26 cellular contexts compared by ENCODE assay signal in genomic region chr11:117786099-117786870, GRCh38. TPM values are rescaled to one million over a fixed set of nuclear protein-coding genes. Genes with fewer than 3 reads are reported as not detected.
DNase-seq lines count a peak whose midpoint lies in the region; ATAC-seq, FAIRE-seq and TF ChIP-seq lines count a peak whose summit lies in the region.
"Had no signal": no experiment of that assay in that cellular context is flagged by ENCODE, and none has a peak within 500 bp of the region (broad histone marks: within the 10 kb centered on the region; RNA-seq: fewer than 3 reads in every experiment).

No MANE protein-coding gene starts in this region.

- 20% methylated on average over 11 of the region's 14 CpGs for WGBS in HepG2 (ENCODE audit: low lambda C conversion rate)
- 55% methylated on average over 13 of the region's 14 CpGs for WGBS in right lobe of liver (ENCODE audit: insufficient coverage, low coverage, low lambda C conversion rate, missing lambda C conversion rate)
- 58% methylated on average over 12 of the region's 14 CpGs for WGBS in SK-N-SH (ENCODE audit: low lambda C conversion rate)

- H3K4me3 Mint-ChIP-seq in naive thymus-derived CD4-positive, alpha-beta T cell: no peak overlapping the region
- H3K4me3 Mint-ChIP-seq: activated B cell treated with CpG ODN at 0.5 μM for 24 hours; activated CD4-positive, alpha-beta memory T cell treated with anti-CD3 and anti-CD28 coated beads for 36 hours; CD4-positive, alpha-beta T cell; IgD-negative memory B cell had no signal

- H3K79me2 ChIP-seq in HepG2 (ENCODE audit: insufficient read depth, low read length) (no peaks in the 10 kb centered on the region), SK-N-SH (ENCODE audit: insufficient read depth) (no peaks in the 10 kb centered on the region)

- no peaks in the 10 kb centered on the region for H3K4me1 Mint-ChIP-seq in naive thymus-derived CD4-positive, alpha-beta T cell
- H3K4me1 Mint-ChIP-seq: activated B cell treated with CpG ODN at 0.5 μM for 24 hours, IgD-negative memory B cell had no signal

- H3K9me3 Mint-ChIP-seq in naive thymus-derived CD4-positive, alpha-beta T cell: no peaks in the 10 kb centered on the region
- H3K9me3 Mint-ChIP-seq: activated B cell treated with CpG ODN at 0.5 μM for 24 hours; activated CD4-positive, alpha-beta memory T cell treated with anti-CD3 and anti-CD28 coated beads for 36 hours; CD4-positive, alpha-beta T cell had no signal

- intact Hi-C loops in HepG2 (cut with micrococcal nuclease; ENCODE audit: unreplicated experiment): no loop called here
- intact Hi-C loops in right lobe of liver (cut with DNase I): no loop called here
- intact Hi-C loops in naive thymus-derived CD4-positive, alpha-beta T cell (cut with micrococcal nuclease): no loop called here

- FAIRE-seq in HepG2 (lab: Jason Lieb, UNC) (no peak), bronchial epithelial cell (lab: Jason Lieb, UNC) (no peak), GM12892 (lab: Jason Lieb, UNC) (no peak)

- no peak for DNase-seq in HepG2 (ENCODE audit: low spot score)
- DNase-seq in right lobe of liver: no peak
- peak; percentile 86 for DNase-seq in NCI-H69 (lab: John Stamatoyannopoulos, UW)
- peak; percentile 37 for DNase-seq in bronchial epithelial cell (ENCODE audit: low read depth)
- no peak for DNase-seq in SK-N-SH
- no peak for DNase-seq in naive thymus-derived CD4-positive, alpha-beta T cell
- DNase-seq in stimulated activated CD4-positive, alpha-beta T cell treated with anti-CD3 and anti-CD28 coated beads, Interleukin-2, amount 100 ng/mL, for 24 hours: no peak
- DNase-seq in GM12892 (ENCODE audit: insufficient read length): no peak
- DNase-seq: activated B cell treated with CpG ODN at 0.5 μM for 24 hours; activated CD4-positive, alpha-beta memory T cell treated with anti-CD3 and anti-CD28 coated beads for 36 hours; activated naive CD4-positive, alpha-beta T cell treated with Interleukin-2 at 50 U/mL for 16 hours; anterior cingulate cortex; CD4-positive, alpha-beta T cell; DMS79 treated with DMSO at 0.1 percent for 48 hours; effector CD8-positive, alpha-beta T cell; esophagus squamous epithelium; left ventricle myocardium superior; NCI-H2171 treated with DMSO at 0.1 percent for 48 hours; SIG-M5; stimulated activated CD4-positive, alpha-beta T cell treated with anti-CD3 and anti-CD28 coated beads, Interleukin-12 subunit alpha, Interleukin-12 subunit beta, amount 100 ng/mL, for 4 hours; T-helper 2 cell had no signal

- TF ChIP-seq EP300 in HepG2 (IDR thresholded peaks at IDR 0.05; ENCODE audit: low read depth in 2 of 2, low read length in 2 of 2) (no peak), HepG2 (CRISPR knock-in tag; IDR thresholded peaks at IDR 0.05; ENCODE audit: borderline replicate concordance) (no peak), SK-N-SH (IDR thresholded peaks at IDR 0.05; ENCODE audit: borderline replicate concordance in 1 of 2, low read depth in 1 of 2, low read length in 1 of 2) (no peak)

- H3K4me3 ChIP-seq in HepG2 (replicated peaks in 1 of 3; ENCODE audit: insufficient read depth in 1 of 3, low read depth in 2 of 3, low read length in 3 of 3) (no peak overlapping the region), right lobe of liver (no peak overlapping the region), bronchial epithelial cell (ENCODE audit: low read depth, low read length) (no peak overlapping the region), SK-N-SH (ENCODE audit: low read depth in 2 of 2, low read length in 1 of 2) (no peak overlapping the region)
- no peak overlapping the region for H3K4me3 ChIP-seq in naive thymus-derived CD4-positive, alpha-beta T cell (ENCODE audit: low read length)
- H3K4me3 ChIP-seq: esophagus squamous epithelium had no signal

- H3K4me1 ChIP-seq in HepG2 (ENCODE audit: insufficient read depth, low read length): peaks cover 21% of the 10 kb centered on the region
- H3K4me1 ChIP-seq in right lobe of liver: no peaks in the 10 kb centered on the region
- H3K4me1 ChIP-seq in SK-N-SH (ENCODE audit: control insufficient read depth in 1 of 2, insufficient read depth in 2 of 2, low read depth in 1 of 2, low read length in 1 of 2): peaks cover 0 to 11% of the 10 kb centered on the region in 2 experiments; a peak in 2 of 4 replicates
- no peaks in the 10 kb centered on the region for H3K4me1 ChIP-seq in naive thymus-derived CD4-positive, alpha-beta T cell (ENCODE audit: control insufficient read depth in 2 of 2, insufficient read depth in 2 of 2, low read length in 2 of 2)
- H3K4me1 ChIP-seq: esophagus squamous epithelium had no signal

- H3K27ac ChIP-seq in HepG2 (ENCODE audit: extremely low read length, insufficient read depth, low read length) (no peak overlapping the region), right lobe of liver (no peak overlapping the region), SK-N-SH (ENCODE audit: low read depth in 2 of 2, low read length in 1 of 2) (no peak overlapping the region)
- H3K27ac ChIP-seq in naive thymus-derived CD4-positive, alpha-beta T cell (ENCODE audit: low read depth, low read length): no peak overlapping the region
- H3K27ac ChIP-seq: esophagus squamous epithelium, HL-60, neutrophil had no signal

- TF ChIP-seq POLR2A in HepG2 (IDR thresholded peaks at IDR 0.05; ENCODE audit: insufficient read depth in 1 of 2, low read depth in 2 of 2, low read length in 2 of 2) (no peak), right lobe of liver (IDR thresholded peaks at IDR 0.05) (no peak), GM12892 (IDR thresholded peaks at IDR 0.05; ENCODE audit: low read depth, low read length) (no peak)

- ATAC-seq in HepG2 (peak; percentile 29; the same call in 2 of the 3 replicates), right lobe of liver (no peak)
- ATAC-seq in naive thymus-derived CD4-positive, alpha-beta T cell: no peak
- ATAC-seq: HCT116, left ventricle myocardium superior had no signal

- H3K9me3 ChIP-seq in HepG2 (ENCODE audit: low read length) (no peaks in the 10 kb centered on the region), right lobe of liver (no peaks in the 10 kb centered on the region), SK-N-SH (no peaks in the 10 kb centered on the region)
- H3K9me3 ChIP-seq in naive thymus-derived CD4-positive, alpha-beta T cell (ENCODE audit: control insufficient read depth in 2 of 3, low read length in 3 of 3): no peaks in the 10 kb centered on the region
- H3K9me3 ChIP-seq: esophagus squamous epithelium, neutrophil had no signal

- BruUV-seq in HepG2 (replicated peaks; lab: Mats Ljungman, UMichigan): no TSS peak

- H3K27me3 ChIP-seq in HepG2 (ENCODE audit: control insufficient read depth in 1 of 2, insufficient read depth in 2 of 2, low read length in 2 of 2) (peaks cover 5 to 6% of the 10 kb centered on the region in 2 experiments; a peak in 3 of 5 replicates), right lobe of liver (no peaks in the 10 kb centered on the region), bronchial epithelial cell (ENCODE audit: control insufficient read depth, insufficient read depth, low read length) (peaks cover 5% of the 10 kb centered on the region), SK-N-SH (ENCODE audit: insufficient read depth) (peaks cover 17% of the 10 kb centered on the region; the same call in 1 of the 2 replicates)
- no peaks in the 10 kb centered on the region for H3K27me3 ChIP-seq in naive thymus-derived CD4-positive, alpha-beta T cell (ENCODE audit: control insufficient read depth in 2 of 2, insufficient read depth in 2 of 2, low read length in 2 of 2)

- no peak for TF ChIP-seq CTCF in HepG2 (CRISPR knock-in tag; IDR thresholded peaks at IDR 0.05)
- no peak for TF ChIP-seq CTCF in right lobe of liver (IDR thresholded peaks at IDR 0.05)
- TF ChIP-seq CTCF in bronchial epithelial cell (IDR thresholded peaks at IDR 0.05; ENCODE audit: insufficient read depth, low read length, severe bottlenecking): no peak
- no peak for TF ChIP-seq CTCF in SK-N-SH (IDR thresholded peaks at IDR 0.05)

- peaks cover 19 to 61% (median 30%) of the 10 kb centered on the region in 5 donors for H3K27me3 Mint-ChIP-seq in naive thymus-derived CD4-positive, alpha-beta T cell

- POLR2A ChIA-PET in HepG2 (lab: Yijun Ruan, JAX) (interaction anchor here (0.5 kb wide), 1 partner anchor 490 kb away, joined by 3 read pairs; no protein-coding TSS in a partner anchor), SK-N-SH (lab: Yijun Ruan, JAX) (interaction anchor here (0.7 to 1.0 kb wide), 2 partner anchors 14 to 1035 kb away, joined by 3 read pairs; no protein-coding TSS in a partner anchor)
- POLR2A ChIA-PET in naive thymus-derived CD4-positive, alpha-beta T cell (lab: Charles Lee): no interaction called here

- no peak overlapping the region for H3K27ac Mint-ChIP-seq in naive thymus-derived CD4-positive, alpha-beta T cell
- H3K27ac Mint-ChIP-seq: activated B cell treated with CpG ODN at 0.5 μM for 24 hours; activated CD4-positive, alpha-beta memory T cell treated with anti-CD3 and anti-CD28 coated beads for 36 hours; CD4-positive, alpha-beta T cell; IgD-negative memory B cell had no signal

- TF ChIP-seq RAD21 in HepG2 (CRISPR knock-in tag; IDR thresholded peaks at IDR 0.05) (no peak), SK-N-SH (IDR thresholded peaks at IDR 0.05; ENCODE audit: low read length) (no peak)

- H2AFZ ChIP-seq in HepG2 (ENCODE audit: low read length): no peak overlapping the region
- H2AFZ ChIP-seq in SK-N-SH (ENCODE audit: low read depth): no peak overlapping the region

- H3K36me3 ChIP-seq in HepG2 (replicated peaks in 1 of 2; ENCODE audit: control insufficient read depth in 1 of 2, insufficient read depth in 2 of 2, low read length in 2 of 2) (no peaks in the 10 kb centered on the region), right lobe of liver (no peaks in the 10 kb centered on the region), bronchial epithelial cell (ENCODE audit: control insufficient read depth, insufficient read depth, low read length) (no peaks in the 10 kb centered on the region), SK-N-SH (replicated peaks in 1 of 2; ENCODE audit: control insufficient read depth in 1 of 2, insufficient read depth in 2 of 2, low read length in 1 of 2) (no peaks in the 10 kb centered on the region)
- no peaks in the 10 kb centered on the region for H3K36me3 ChIP-seq in naive thymus-derived CD4-positive, alpha-beta T cell (ENCODE audit: control insufficient read depth in 2 of 3, insufficient read depth in 3 of 3, low read length in 3 of 3)
- H3K36me3 ChIP-seq: esophagus squamous epithelium, neutrophil had no signal

- CTCF ChIA-PET in HepG2 (lab: Yijun Ruan, JAX; ENCODE audit: low intra/inter-chr PET ratio, low total read pairs) (no interaction called here), SK-N-SH (lab: Yijun Ruan, JAX) (interaction anchor here (1.2 to 11.4 kb wide), 7 partner anchors 13 to 360 kb away, joined by 3 to 88 read pairs (median 5); no protein-coding TSS in a partner anchor)
- CTCF ChIA-PET in naive thymus-derived CD4-positive, alpha-beta T cell (lab: Charles Lee): no interaction called here

- H3K36me3 Mint-ChIP-seq in naive thymus-derived CD4-positive, alpha-beta T cell: no peaks in the 10 kb centered on the region
- H3K36me3 Mint-ChIP-seq: activated CD4-positive, alpha-beta memory T cell treated with anti-CD3 and anti-CD28 coated beads for 36 hours; IgD-negative memory B cell had no signal

- no peaks in the 10 kb centered on the region for H3K9me2 ChIP-seq in SK-N-SH

- H4K20me1 ChIP-seq in HepG2 (ENCODE audit: insufficient read depth, low read length): no peaks in the 10 kb centered on the region
- no peaks in the 10 kb centered on the region for H4K20me1 ChIP-seq in SK-N-SH (ENCODE audit: insufficient read depth)

- in situ Hi-C loops in HepG2 (cut with HindIII; ENCODE audit: extremely low pct_ligation_motif_present, low pct_unique_long_range_greater_than_20kb): no loop called here

- no peaks in the 10 kb centered on the region for H3F3A ChIP-seq in SK-N-SH (replicated peaks; ENCODE audit: insufficient read depth)

- no peak overlapping the region for H3K9ac ChIP-seq in HepG2 (ENCODE audit: insufficient read depth, low read depth, low read length)
- H3K9ac ChIP-seq in SK-N-SH: no peak overlapping the region

- H3K4me2 ChIP-seq in HepG2 (ENCODE audit: low read depth, low read length): no peak overlapping the region
- H3K4me2 ChIP-seq in SK-N-SH: no peak overlapping the region

RNA-seq across cellular contexts. Expression of gene DSCAML1, which starts 10.7 kb away (rescaled TPM):
- 0.14 and 0.29 TPM in 2 replicates for total RNA-seq in HepG2 (2016; rRNA removed; fragmentation: Illumina TruSeq; extraction: Trizol)
- 0.61 and 0.88 TPM in 2 replicates for total RNA-seq in HepG2 (2016; cell fraction: cytosol; rRNA removed; fragmentation: Illumina TruSeq; extraction: Trizol; ENCODE audit: low read depth)
- total RNA-seq in HepG2 (2016; cell fraction: insoluble cytoplasmic fraction; rRNA removed; fragmentation: Illumina TruSeq; extraction: Trizol): 0.24 and 0.35 TPM in 2 replicates
- 0.17 and 0.28 TPM in 2 replicates for total RNA-seq in HepG2 (2016; cell fraction: membrane; rRNA removed; fragmentation: Illumina TruSeq; extraction: Trizol)
- total RNA-seq in HepG2 (2016; cell fraction: nucleus; rRNA removed; fragmentation: Illumina TruSeq; extraction: Trizol): 0.47 and 0.50 TPM in 2 replicates
- 0.40 and 0.72 TPM in 2 replicates for polyA plus RNA-seq in HepG2 (2011; rRNA removed)
- polyA plus RNA-seq in HepG2 (2011; cell fraction: cytosol; rRNA removed): 0.15 and 0.35 TPM in 2 replicates
- polyA plus RNA-seq in HepG2 (2011; cell fraction: nucleus; rRNA removed): 2.6 and 4.1 TPM in 2 replicates
- polyA plus RNA-seq in HepG2 (2012): 0.48 and 0.69 TPM in 2 replicates
- 0.06 and 0.07 TPM in 2 replicates for polyA plus RNA-seq in HepG2 (2016; cell fraction: cytosol; fragmentation: Illumina TruSeq; extraction: Trizol; ENCODE audit: low read depth)
- polyA plus RNA-seq in HepG2 (2016; cell fraction: insoluble cytoplasmic fraction; fragmentation: Illumina TruSeq; extraction: Trizol; ENCODE audit: low read depth): 0.14 and 0.19 TPM in 2 replicates
- polyA plus RNA-seq in HepG2 (2016; cell fraction: membrane; fragmentation: Illumina TruSeq; extraction: Trizol; ENCODE audit: low read depth): 0.09 and 0.14 TPM in 2 replicates
- 0.24 and 0.74 TPM in 2 replicates for polyA plus RNA-seq in HepG2 (2016; cell fraction: nucleus; fragmentation: Illumina TruSeq; extraction: Trizol; ENCODE audit: insufficient read depth, low read depth)
- 1.8 TPM in 1 of 2 replicates, not detected in the other for polyA minus RNA-seq in HepG2 (2011; rRNA and poly(A)+ RNA removed; ENCODE audit: low replicate concordance)
- polyA minus RNA-seq in HepG2 (2011; cell fraction: cytosol; rRNA and poly(A)+ RNA removed): 0.18 and 0.20 TPM in 2 replicates
- polyA minus RNA-seq in HepG2 (2011; cell fraction: nucleus; rRNA and poly(A)+ RNA removed): 2.7 and 6.2 TPM in 2 replicates
- total RNA-seq in right lobe of liver: under 1 TPM in 5 of 6 experiments, not detected in 1; 0.06 to 0.92 (median 0.22) TPM
- under 0.01 TPM in 1 of 2 replicates, not detected in the other for total RNA-seq in bronchial epithelial cell
- polyA plus RNA-seq in SK-N-SH (2012; rRNA removed): not detected in 2 replicates
- polyA plus RNA-seq in SK-N-SH (2012; cell fraction: cytosol; rRNA removed): under 0.01 TPM in 1 of 2 replicates, not detected in the other
- polyA plus RNA-seq in SK-N-SH (2012; cell fraction: nucleus; rRNA removed): not detected in 2 replicates
- total RNA-seq in naive thymus-derived CD4-positive, alpha-beta T cell: 1 to 10 TPM in 1 of 5 experiments, under 1 TPM in 4; 0.17 to 1.3 (median 0.60) TPM
- not detected for polyA plus RNA-seq in naive thymus-derived CD4-positive, alpha-beta T cell
- polyA plus RNA-seq in GM12892 (2012; ENCODE audit: missing spikeins): 0.36 TPM
- total RNA-seq: glomerular endothelial cell had no signal
- polyA plus RNA-seq: IgD-negative memory B cell had no signal

RNA-seq across cellular contexts. Expression of gene FXYD2, which starts 38.3 kb away (rescaled TPM):
- total RNA-seq in HepG2 (2016; rRNA removed; fragmentation: Illumina TruSeq; extraction: Trizol) (106 and 107 TPM in 2 replicates), right lobe of liver (10 to 100 TPM in 5 of 6 experiments, 1 to 10 TPM in 1; 9.3 to 13.7 (median 11.4) TPM), bronchial epithelial cell (not detected in 2 replicates)
- total RNA-seq in HepG2 (2016; cell fraction: cytosol; rRNA removed; fragmentation: Illumina TruSeq; extraction: Trizol; ENCODE audit: low read depth): 71.2 and 93.3 TPM in 2 replicates
- 102 and 114 TPM in 2 replicates for total RNA-seq in HepG2 (2016; cell fraction: insoluble cytoplasmic fraction; rRNA removed; fragmentation: Illumina TruSeq; extraction: Trizol)
- 99.5 and 112 TPM in 2 replicates for total RNA-seq in HepG2 (2016; cell fraction: membrane; rRNA removed; fragmentation: Illumina TruSeq; extraction: Trizol)
- 50.7 and 58.0 TPM in 2 replicates for total RNA-seq in HepG2 (2016; cell fraction: nucleus; rRNA removed; fragmentation: Illumina TruSeq; extraction: Trizol)
- polyA plus RNA-seq in HepG2 (2011; rRNA removed) (38.8 and 45.9 TPM in 2 replicates), SK-N-SH (2012; rRNA removed) (not detected in 2 replicates)
- polyA plus RNA-seq in HepG2 (2011; cell fraction: cytosol; rRNA removed): 34.6 and 67.1 TPM in 2 replicates
- polyA plus RNA-seq in HepG2 (2011; cell fraction: nucleus; rRNA removed): 36.7 and 39.0 TPM in 2 replicates
- 12.8 and 15.4 TPM in 2 replicates for polyA plus RNA-seq in HepG2 (2012)
- polyA plus RNA-seq in HepG2 (2016; cell fraction: cytosol; fragmentation: Illumina TruSeq; extraction: Trizol; ENCODE audit: low read depth): 80.3 and 98.8 TPM in 2 replicates
- 93.9 and 102 TPM in 2 replicates for polyA plus RNA-seq in HepG2 (2016; cell fraction: insoluble cytoplasmic fraction; fragmentation: Illumina TruSeq; extraction: Trizol; ENCODE audit: low read depth)
- polyA plus RNA-seq in HepG2 (2016; cell fraction: membrane; fragmentation: Illumina TruSeq; extraction: Trizol; ENCODE audit: low read depth): 83.4 and 95.9 TPM in 2 replicates
- polyA plus RNA-seq in HepG2 (2016; cell fraction: nucleus; fragmentation: Illumina TruSeq; extraction: Trizol; ENCODE audit: insufficient read depth, low read depth): 79.8 and 83.8 TPM in 2 replicates
- polyA minus RNA-seq in HepG2 (2011; rRNA and poly(A)+ RNA removed; ENCODE audit: low replicate concordance): 0.12 and 31.7 TPM in 2 replicates
- 4.7 and 14.1 TPM in 2 replicates for polyA minus RNA-seq in HepG2 (2011; cell fraction: cytosol; rRNA and poly(A)+ RNA removed)
- 35.9 and 38.2 TPM in 2 replicates for polyA minus RNA-seq in HepG2 (2011; cell fraction: nucleus; rRNA and poly(A)+ RNA removed)
- polyA plus RNA-seq in SK-N-SH (2012; cell fraction: cytosol; rRNA removed): 0.03 TPM in 1 of 2 replicates, not detected in the other
- polyA plus RNA-seq in SK-N-SH (2012; cell fraction: nucleus; rRNA removed): not detected in 2 replicates
- 1 to 10 TPM; 3.1 to 6.7 (median 4.4) TPM for total RNA-seq in naive thymus-derived CD4-positive, alpha-beta T cell
- 10 to 100 TPM; 11.2 to 25.6 TPM for polyA plus RNA-seq in naive thymus-derived CD4-positive, alpha-beta T cell
- polyA plus RNA-seq in GM12892 (2012; ENCODE audit: missing spikeins): 7.4 TPM
- total RNA-seq: activated CD4-positive, alpha-beta memory T cell treated with anti-CD3 and anti-CD28 coated beads for 36 hours had no signal
- polyA plus RNA-seq: IgD-negative memory B cell had no signal

Comparison
In these comparisons a context has a peak if more than half of its experiments do, and no peak if none do; other contexts are left out.
1. DNase-seq: peak in NCI-H69 (single experiment) and bronchial epithelial cell (single experiment); none in HepG2 (single experiment), right lobe of liver (0 of 3), SK-N-SH (single experiment), naive thymus-derived CD4-positive, alpha-beta T cell (0 of 9), stimulated activated CD4-positive, alpha-beta T cell treated with anti-CD3 and anti-CD28 coated beads, Interleukin-2, amount 100 ng/mL, for 24 hours (0 of 2) and GM12892 (single experiment).
2. Of the 25 proteins assayed by ChIP-seq in both HepG2 and SK-N-SH: peak only in HepG2: FOSL2; only in SK-N-SH: none; in both: none; in neither: 24.